ENCODE assay signal across 26 cellular contexts in genomic region chr3:33681667-33682066, GRCh38. TPM values are rescaled to one million over a fixed set of nuclear protein-coding genes. Genes with fewer than 3 reads are reported as not detected.
DNase-seq lines count a peak whose midpoint lies in the region; ATAC-seq and TF ChIP-seq lines count a peak whose summit lies in the region.
"Had no signal": no experiment of that assay in that cellular context is flagged by ENCODE, and none has a peak within 500 bp of the region (broad histone marks: within the 10 kb centered on the region; RNA-seq: fewer than 3 reads in every experiment).

No MANE protein-coding gene starts in this region.

- peaks cover 69% of the 10 kb centered on the region for H3K36me3 Mint-ChIP-seq in activated T-cell treated with anti-CD3 and anti-CD28 coated beads, Interleukin-2, amount 50 U/mL, for 24 hours (ENCODE audit: low read depth)
- peaks cover 48% of the 10 kb centered on the region for H3K36me3 Mint-ChIP-seq in stimulated activated memory B cell treated with anti-CD40 and anti-IgM and Interleukin-4, amounts not matched to agents 10 μg/mL and 1 μg/mL and 100 μg/mL, for 72 hours

- no peak for ATAC-seq in stimulated activated memory B cell treated with anti-CD40 and anti-IgM and Interleukin-4, amounts not matched to agents 10 μg/mL and 1 μg/mL and 100 μg/mL, for 72 hours
- ATAC-seq in stimulated activated naive CD8-positive, alpha-beta T cell treated with anti-CD3 and anti-CD28 coated beads, Interleukin-15, amount 100 ng/mL, for 72 hours: no peak
- ATAC-seq in HG02970 (IDR thresholded peaks at IDR 0.05; ENCODE audit: low FRiP score, unreplicated experiment): no peak
- ATAC-seq: GM12878, PC-3, Right ventricle myocardium inferior, SK-N-SH treated with all-trans-retinoic acid at 6 μM for 48 hours had no signal

- no peak overlapping the region for H3K9ac ChIP-seq in mammary epithelial cell (ENCODE audit: insufficient read depth, low read length)
- H3K9ac ChIP-seq: BLaER1 treated with 17β-estradiol and CSF1 and Interleukin-3, amounts not matched to agents 10 nM and 100 nM; GM23248 had no signal

- in situ Hi-C loops in mammary epithelial cell (cut with MboI; ENCODE audit: low sequenced_read_pairs in 2 of 2): no loop called here

- dilution Hi-C loops in mammary epithelial cell (cut with HindIII; ENCODE audit: low sequenced_read_pairs): no loop called here

- 36% methylated on average over 1 of the region's 1 CpG for WGBS in mammary epithelial cell (ENCODE audit: low coverage, missing lambda C conversion rate)

- no peaks in the 10 kb centered on the region for H3K4me1 ChIP-seq in mammary epithelial cell (ENCODE audit: insufficient read depth, low read length)
- H3K4me1 ChIP-seq: HAP-1, SJCRH30 had no signal

- H3K27me3 Mint-ChIP-seq in activated T-cell treated with anti-CD3 and anti-CD28 coated beads, Interleukin-2, amount 50 U/mL, for 24 hours: no peaks in the 10 kb centered on the region
- H3K27me3 Mint-ChIP-seq in stimulated activated memory B cell treated with anti-CD40 and anti-IgM and Interleukin-4, amounts not matched to agents 10 μg/mL and 1 μg/mL and 100 μg/mL, for 72 hours: no peaks in the 10 kb centered on the region
- H3K27me3 Mint-ChIP-seq in stimulated activated naive CD8-positive, alpha-beta T cell treated with anti-CD3 and anti-CD28 coated beads, Interleukin-15, amount 100 ng/mL, for 72 hours: no peaks in the 10 kb centered on the region
- H3K27me3 Mint-ChIP-seq: CD4-positive, alpha-beta T cell had no signal

- H3K27ac Mint-ChIP-seq in activated T-cell treated with anti-CD3 and anti-CD28 coated beads, Interleukin-2, amount 50 U/mL, for 24 hours: peak overlapping the region; percentile 35
- peak overlapping the region; percentile 3 for H3K27ac Mint-ChIP-seq in stimulated activated memory B cell treated with anti-CD40 and anti-IgM and Interleukin-4, amounts not matched to agents 10 μg/mL and 1 μg/mL and 100 μg/mL, for 72 hours
- no peak overlapping the region for H3K27ac Mint-ChIP-seq in stimulated activated naive CD8-positive, alpha-beta T cell treated with anti-CD3 and anti-CD28 coated beads, Interleukin-15, amount 100 ng/mL, for 72 hours
- H3K27ac Mint-ChIP-seq: CD4-positive, alpha-beta T cell; HFFc6 had no signal

- H3K4me1 Mint-ChIP-seq in activated T-cell treated with anti-CD3 and anti-CD28 coated beads, Interleukin-2, amount 50 U/mL, for 24 hours (ENCODE audit: low read depth): no peaks in the 10 kb centered on the region
- no peaks in the 10 kb centered on the region for H3K4me1 Mint-ChIP-seq in stimulated activated memory B cell treated with anti-CD40 and anti-IgM and Interleukin-4, amounts not matched to agents 10 μg/mL and 1 μg/mL and 100 μg/mL, for 72 hours
- H3K4me1 Mint-ChIP-seq in stimulated activated naive CD8-positive, alpha-beta T cell treated with anti-CD3 and anti-CD28 coated beads, Interleukin-15, amount 100 ng/mL, for 72 hours: no peaks in the 10 kb centered on the region

- H3K27ac ChIP-seq in mammary epithelial cell (ENCODE audit: insufficient read depth, low read depth, low read length) (no peak overlapping the region), substantia nigra (ENCODE audit: low read depth, low read length, poor library complexity, severe bottlenecking) (no peak overlapping the region)
- H3K27ac ChIP-seq: BLaER1 treated with 17β-estradiol and CSF1 and Interleukin-3, amounts not matched to agents 10 nM and 100 nM; GM23248; SJCRH30 had no signal

- H3K4me3 ChIP-seq in mammary epithelial cell (replicated peaks in 1 of 3; ENCODE audit: insufficient read depth in 1 of 3, low read depth in 2 of 3, low read length in 3 of 3): no peak overlapping the region
- H3K4me3 ChIP-seq: BLaER1 treated with 17β-estradiol and CSF1 and Interleukin-3, amounts not matched to agents 10 nM and 100 nM; GM12878; GM23248; HAP-1; SJCRH30 had no signal

- TF ChIP-seq CTCF in mammary epithelial cell (conservative IDR thresholded peaks at IDR 0.05 in 1 of 2, IDR thresholded peaks at IDR 0.05 in 1 of 2; ENCODE audit: extremely low read depth in 1 of 2, insufficient read depth in 1 of 2, low read depth in 1 of 2, low read length in 2 of 2): no peak

- no peak overlapping the region for H3K4me3 Mint-ChIP-seq in activated T-cell treated with anti-CD3 and anti-CD28 coated beads, Interleukin-2, amount 50 U/mL, for 24 hours
- no peak overlapping the region for H3K4me3 Mint-ChIP-seq in stimulated activated memory B cell treated with anti-CD40 and anti-IgM and Interleukin-4, amounts not matched to agents 10 μg/mL and 1 μg/mL and 100 μg/mL, for 72 hours
- no peak overlapping the region for H3K4me3 Mint-ChIP-seq in stimulated activated naive CD8-positive, alpha-beta T cell treated with anti-CD3 and anti-CD28 coated beads, Interleukin-15, amount 100 ng/mL, for 72 hours
- H3K4me3 Mint-ChIP-seq: CD4-positive, alpha-beta T cell; HFFc6 had no signal

- no peak overlapping the region for H2AFZ ChIP-seq in mammary epithelial cell (ENCODE audit: low read depth, low read length)
- H2AFZ ChIP-seq: GM23248 had no signal

- CTCF ChIA-PET in mammary epithelial cell (lab: Charles Lee; ENCODE audit: low non-redundant PET): no interaction called here

- intact Hi-C loops in mammary epithelial cell (cut with micrococcal nuclease): no loop called here

- H3K36me3 ChIP-seq in mammary epithelial cell (ENCODE audit: insufficient read depth, low read length): no peaks in the 10 kb centered on the region
- H3K36me3 ChIP-seq: SJCRH30 had no signal

- H3K9me3 ChIP-seq in mammary epithelial cell (replicated peaks; ENCODE audit: insufficient read depth, low read length): no peaks in the 10 kb centered on the region
- H3K9me3 ChIP-seq: HAP-1, SJCRH30 had no signal

- no peaks in the 10 kb centered on the region for H3K27me3 ChIP-seq in mammary epithelial cell (ENCODE audit: insufficient read depth, low read length)
- H3K27me3 ChIP-seq: BLaER1 treated with 17β-estradiol and CSF1 and Interleukin-3, amounts not matched to agents 10 nM and 100 nM; SJCRH30 had no signal

- peaks cover 14% of the 10 kb centered on the region for H3K9me3 Mint-ChIP-seq in activated T-cell treated with anti-CD3 and anti-CD28 coated beads, Interleukin-2, amount 50 U/mL, for 24 hours
- peaks cover 6% of the 10 kb centered on the region for H3K9me3 Mint-ChIP-seq in stimulated activated memory B cell treated with anti-CD40 and anti-IgM and Interleukin-4, amounts not matched to agents 10 μg/mL and 1 μg/mL and 100 μg/mL, for 72 hours
- H3K9me3 Mint-ChIP-seq in stimulated activated naive CD8-positive, alpha-beta T cell treated with anti-CD3 and anti-CD28 coated beads, Interleukin-15, amount 100 ng/mL, for 72 hours: peaks cover 4 to 19% of the 10 kb centered on the region in 2 donors

- BruUV-seq in mammary epithelial cell (replicated peaks; lab: Mats Ljungman, UMichigan): no TSS peak

- no peak for DNase-seq in activated T-cell treated with anti-CD3 and anti-CD28 coated beads, Interleukin-2, amount 50 U/mL, for 24 hours
- DNase-seq in activated T-cell treated with anti-CD3 and anti-CD28 coated beads for 4 hours (no peak), NCI-H510A treated with DMSO at 0.1 percent for 48 hours (lab: John Stamatoyannopoulos, UW) (peak; percentile 5), mammary epithelial cell (peak; percentile 7), substantia nigra (lab: John Stamatoyannopoulos, UW) (no peak)
- no peak for DNase-seq in stimulated activated naive CD8-positive, alpha-beta T cell treated with anti-CD3 and anti-CD28 coated beads, Interleukin-15, amount 100 ng/mL, for 72 hours
- DNase-seq: CD4-positive, alpha-beta T cell; DMS53; GM23248; HFFc6; KG1; MM.1S; NCI-H2029 treated with DMSO at 0.1 percent for 48 hours; NCI-H2171 treated with DMSO at 0.1 percent for 48 hours; NCI-H345; NCI-H526; NK-92 treated with Interleukin-12 subunit alpha and Interleukin-12 subunit beta, amount 100 ng/mL, for 24 hours; PC-3; SJCRH30 had no signal

- H3K79me2 ChIP-seq in mammary epithelial cell (ENCODE audit: insufficient read depth, low read length): no peaks in the 10 kb centered on the region

- H4K20me1 ChIP-seq in mammary epithelial cell (ENCODE audit: insufficient read depth, low read length): no peaks in the 10 kb centered on the region
- H4K20me1 ChIP-seq: BLaER1 treated with 17β-estradiol and CSF1 and Interleukin-3, amounts not matched to agents 10 nM and 100 nM had no signal

- no peak overlapping the region for H3K4me2 ChIP-seq in mammary epithelial cell (ENCODE audit: insufficient read depth, low read depth, low read length)
- H3K4me2 ChIP-seq: BLaER1 treated with 17β-estradiol and CSF1 and Interleukin-3, amounts not matched to agents 10 nM and 100 nM had no signal

RNA-seq across cellular contexts. Expression of gene CLASP2, which starts 36.4 kb away (rescaled TPM):
- total RNA-seq in mammary epithelial cell: 10 to 100 TPM; 50.7 to 54.8 TPM
- polyA plus RNA-seq in mammary epithelial cell: 18.1 TPM
- 28.5 TPM for polyA minus RNA-seq in mammary epithelial cell

Comparison
In these comparisons a context has a peak if more than half of its experiments do, and no peak if none do; other contexts are left out.
1. DNase-seq: peak in NCI-H510A treated with DMSO at 0.1 percent for 48 hours (single experiment) and mammary epithelial cell (single experiment); none in activated T-cell treated with anti-CD3 and anti-CD28 coated beads, Interleukin-2, amount 50 U/mL, for 24 hours (single experiment), activated T-cell treated with anti-CD3 and anti-CD28 coated beads for 4 hours (single experiment), substantia nigra (0 of 49) and stimulated activated naive CD8-positive, alpha-beta T cell treated with anti-CD3 and anti-CD28 coated beads, Interleukin-15, amount 100 ng/mL, for 72 hours (0 of 2).
2. H3K27ac Mint-ChIP-seq: peak in activated T-cell treated with anti-CD3 and anti-CD28 coated beads, Interleukin-2, amount 50 U/mL, for 24 hours (single experiment) and stimulated activated memory B cell treated with anti-CD40 and anti-IgM and Interleukin-4, amounts not matched to agents 10 μg/mL and 1 μg/mL and 100 μg/mL, for 72 hours (single experiment); none in stimulated activated naive CD8-positive, alpha-beta T cell treated with anti-CD3 and anti-CD28 coated beads, Interleukin-15, amount 100 ng/mL, for 72 hours (0 of 2).